ENCODE assay signal across 10 cellular contexts in the genomic region with DNA sequence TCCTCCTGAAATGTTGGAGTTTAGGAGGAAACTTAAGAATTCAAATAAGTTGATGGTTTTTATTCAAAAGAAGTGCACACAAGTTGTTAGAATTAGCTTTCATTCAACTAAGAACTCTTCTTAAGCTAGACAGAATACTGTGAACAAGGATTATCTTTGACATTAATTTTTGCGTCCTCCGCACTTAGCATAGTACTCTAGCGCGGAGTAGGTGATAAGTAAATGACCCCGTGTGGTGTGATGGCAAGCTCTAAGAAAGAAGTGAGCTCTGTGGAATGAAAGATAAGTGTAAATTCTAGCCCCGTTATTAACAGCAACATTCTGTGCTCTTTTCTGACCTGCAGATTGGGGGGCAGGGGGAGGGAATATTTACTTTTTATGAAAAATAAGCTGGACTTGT. TPM values are rescaled to one million over a fixed set of nuclear protein-coding genes. Genes with fewer than 3 reads are reported as not detected.
DNase-seq lines count a peak whose midpoint lies in the region; ATAC-seq and TF ChIP-seq lines count a peak whose summit lies in the region.
"Had no signal": no experiment of that assay in that cellular context is flagged by ENCODE, and none has a peak within 500 bp of the region (broad histone marks: within the 10 kb centered on the region; RNA-seq: fewer than 3 reads in every experiment).

No MANE protein-coding gene starts in this region.

- no peak for TF ChIP-seq CTCF in suprapubic skin (IDR thresholded peaks at IDR 0.05)

- TF ChIP-seq EP300 in suprapubic skin (IDR thresholded peaks at IDR 0.05) = no peak

- no peak for ATAC-seq in GM21390 (IDR thresholded peaks at IDR 0.05; ENCODE audit: unreplicated experiment)
- ATAC-seq: activated CD4-positive, alpha-beta T cell treated with anti-CD3 and anti-CD28 coated beads for 36 hours had no signal

- 19% methylated on average over 6 of the region's 6 CpGs for WGBS in suprapubic skin

- H3K27me3 ChIP-seq in suprapubic skin = no peaks in the 10 kb centered on the region

- H3K27ac ChIP-seq in SK-N-MC (peak overlapping the region; percentile 72; the same call in 1 of the 2 replicates), suprapubic skin (no peak overlapping the region)

- peak overlapping the region; percentile 91 for H3K4me3 ChIP-seq in SK-N-MC
- peak overlapping the region; percentile 96 for H3K4me3 ChIP-seq in iPS-18c (ENCODE audit: insufficient read depth, low read depth, low read length)
- peak overlapping the region; percentile 91 for H3K4me3 ChIP-seq in suprapubic skin

- H3K36me3 ChIP-seq in SK-N-MC (ENCODE audit: insufficient read depth, low read length) (peaks cover 40% of the 10 kb centered on the region), suprapubic skin (peaks cover 26% of the 10 kb centered on the region)

- no peak for TF ChIP-seq POLR2A in suprapubic skin (IDR thresholded peaks at IDR 0.05)

- peaks cover 32% of the 10 kb centered on the region for H3K4me1 ChIP-seq in suprapubic skin

- H3K9me3 ChIP-seq in SK-N-MC (ENCODE audit: low read depth, low read length) (no peaks in the 10 kb centered on the region), iPS-18c (ENCODE audit: control insufficient read depth, insufficient read depth, low read length) (no peaks in the 10 kb centered on the region), suprapubic skin (no peaks in the 10 kb centered on the region)

- peak; percentile 40 for DNase-seq in NCI-H748 (lab: John Stamatoyannopoulos, UW; ENCODE audit: unreplicated experiment)
- no peak for DNase-seq in NCI-H748 treated with DMSO at 0.1 percent for 48 hours (lab: John Stamatoyannopoulos, UW)
- no peak for DNase-seq in SK-N-MC (ENCODE audit: low read depth, low spot score)
- DNase-seq in suprapubic skin (ENCODE audit: low spot score in 2 of 2) = no peak
- no peak for DNase-seq in NCI-H2227 treated with DMSO at 0.1 percent for 48 hours (lab: John Stamatoyannopoulos, UW)
- DNase-seq in medulla oblongata (ENCODE audit: extremely low spot score) = no peak
- DNase-seq: activated CD4-positive, alpha-beta T cell treated with anti-CD3 and anti-CD28 coated beads for 36 hours; NCI-H1092 had no signal

- H3K9ac ChIP-seq in SK-N-MC (ENCODE audit: insufficient read length) = peak overlapping the region; percentile 98

RNA-seq across cellular contexts. Expression of gene BRIX1, which starts 1.0 kb away (rescaled TPM):
- 10 to 100 TPM; 21.9 to 33.3 (median 29.8) TPM for total RNA-seq in suprapubic skin

RNA-seq across cellular contexts. Expression of gene RAD1, which starts 1.2 kb away (rescaled TPM):
- total RNA-seq in suprapubic skin = 10 to 100 TPM; 11.4 to 29.9 (median 17.7) TPM

RNA-seq across cellular contexts. Expression of gene DNAJC21, which starts 12.8 kb away (rescaled TPM):
- total RNA-seq in suprapubic skin = 10 to 100 TPM; 19.1 to 40.6 (median 25.8) TPM
